ENCODE assay signal across 30 cellular contexts in the genomic region with DNA sequence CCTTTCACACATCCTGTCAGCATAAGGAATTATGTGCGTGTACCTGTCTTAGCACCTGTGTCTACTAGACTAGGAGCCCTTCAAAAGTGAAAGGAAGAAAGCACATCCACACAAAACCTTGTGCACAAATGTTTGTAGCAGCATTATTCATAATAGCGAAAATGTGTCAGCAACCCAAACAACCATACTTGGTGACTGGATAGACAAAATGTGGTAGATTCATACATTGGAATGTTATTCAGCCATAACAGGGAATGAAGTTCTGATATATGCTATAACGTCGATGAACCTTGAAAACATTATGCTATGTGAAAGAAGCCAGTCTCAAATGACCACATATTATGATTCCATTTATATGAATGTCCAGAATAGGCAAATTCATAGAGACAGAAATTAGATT. TPM values are rescaled to one million over a fixed set of nuclear protein-coding genes. Genes with fewer than 3 reads are reported as not detected.
A peak's percentile ranks its signal among the peaks of the same experiment; 100 is the strongest.
DNase-seq lines count a peak whose midpoint lies in the region; ATAC-seq and TF ChIP-seq lines count a peak whose summit lies in the region.
"Had no signal": no experiment of that assay in that cellular context is flagged by ENCODE, and none has a peak within 500 bp of the region (broad histone marks: within the 10 kb centered on the region; RNA-seq: fewer than 3 reads in every experiment).

No MANE protein-coding gene starts in this region.

- H3K9ac ChIP-seq in IMR-90 (ENCODE audit: low read depth, low read length) (no peak overlapping the region), endodermal cell (ENCODE audit: extremely low read depth, low read length, poor library complexity, severe bottlenecking) (no peak overlapping the region)

- no peak overlapping the region for H3K18ac ChIP-seq in IMR-90 (ENCODE audit: low read depth, low read length)

- TF ChIP-seq EP300 in stomach (IDR thresholded peaks at IDR 0.05) = no peak

- TF ChIP-seq CTCF in AG10803 (conservative IDR thresholded peaks at IDR 0.05; ENCODE audit: low read length) (no peak), IMR-90 (conservative IDR thresholded peaks at IDR 0.05; ENCODE audit: low read depth, low read length) (no peak), endodermal cell (conservative IDR thresholded peaks at IDR 0.05) (no peak), stomach (IDR thresholded peaks at IDR 0.05) (no peak)

- WGBS in IMR-90 (ENCODE audit: extremely low coverage in 2 of 2, insufficient read length in 1 of 2), 2 experiments = no CpG with 5 or more reads among the region's 4 CpGs
- 66 to 88% methylated on average over 1 to 4 of the region's 4 CpGs for WGBS in endodermal cell (ENCODE audit: insufficient coverage in 1 of 2, insufficient read length in 1 of 2), 2 experiments
- WGBS in stomach, 5 donors = 58 to 77% (median 68%) methylated on average over 4 of the region's 4 CpGs

- no peak overlapping the region for H2BK15ac ChIP-seq in IMR-90 (ENCODE audit: low read depth, low read length)

- H3K27me3 Mint-ChIP-seq in endodermal cell (ENCODE audit: insufficient read depth) = no peaks in the 10 kb centered on the region
- H3K27me3 Mint-ChIP-seq: stimulated activated naive CD8-positive, alpha-beta T cell treated with anti-CD3 and anti-CD28 coated beads, Interleukin-15, amount 100 ng/mL, for 72 hours had no signal

- H3K4me1 ChIP-seq in IMR-90 (ENCODE audit: control insufficient read depth, insufficient read depth, low read length) = peaks cover 7% of the 10 kb centered on the region
- H3K4me1 ChIP-seq in endodermal cell (ENCODE audit: control insufficient read depth, insufficient read depth, low read length) = no peaks in the 10 kb centered on the region
- H3K4me1 ChIP-seq in stomach = peaks cover 4 to 14% (median 12%) of the 10 kb centered on the region in 4 donors
- H3K4me1 ChIP-seq: adrenal gland had no signal

- H3K9me1 ChIP-seq in IMR-90 (ENCODE audit: insufficient read depth, low read length) = peaks cover 3% of the 10 kb centered on the region; the same call in 1 of the 2 replicates

- dilution Hi-C loops in IMR-90 (cut with HindIII; ENCODE audit: low sequenced_read_pairs, unreplicated experiment) = no loop called here

- no peak overlapping the region for H3K56ac ChIP-seq in IMR-90 (ENCODE audit: extremely low read depth, insufficient read depth, low read length)

- H2BK5ac ChIP-seq in IMR-90 (ENCODE audit: low read depth, low read length, poor library complexity, severe bottlenecking) = no peak overlapping the region

- H3K4ac ChIP-seq in IMR-90 (ENCODE audit: low read depth, low read length) = no peak overlapping the region

- no peak overlapping the region for H2BK20ac ChIP-seq in IMR-90 (ENCODE audit: low read depth, low read length)

- H3K14ac ChIP-seq in IMR-90 (replicated peaks; ENCODE audit: low read depth, low read length) = no peak overlapping the region

- no peak overlapping the region for H2AK5ac ChIP-seq in IMR-90 (ENCODE audit: low read depth, low read length)

- in situ Hi-C loops in IMR-90 (cut with MboI; ENCODE audit: low sequenced_read_pairs) = no loop called here

- H2AFZ ChIP-seq in IMR-90 (replicated peaks; ENCODE audit: low read length, poor library complexity) = no peak overlapping the region
- H2AFZ ChIP-seq: PC-9 had no signal

- BruUV-seq in IMR-90 (replicated peaks; lab: Mats Ljungman, UMichigan) = no TSS peak

- H2BK120ac ChIP-seq in IMR-90 (ENCODE audit: low read depth, low read length) = no peak overlapping the region

- intact Hi-C loops in IMR-90 (cut with micrococcal nuclease) (no loop called here), stomach (cut with DNase I; ENCODE audit: low total_unique reads) (no loop called here)

- H3K4me3 ChIP-seq in AG10803 (ENCODE audit: low read length) (no peak overlapping the region), IMR-90 (ENCODE audit: insufficient read depth, low read depth, low read length) (no peak overlapping the region; the same call in 1 of the 2 replicates), endodermal cell (ENCODE audit: low read length) (no peak overlapping the region), stomach (no peak overlapping the region)
- H3K4me3 ChIP-seq: adrenal gland, PC-9, skin epidermis, thyroid gland had no signal

- H3K27me3 ChIP-seq in IMR-90 (ENCODE audit: control insufficient read depth, insufficient read depth, low read length) (no peaks in the 10 kb centered on the region), endodermal cell (ENCODE audit: control insufficient read depth, insufficient read depth, low read length, poor library complexity, severe bottlenecking) (no peaks in the 10 kb centered on the region), stomach (no peaks in the 10 kb centered on the region)
- H3K27me3 ChIP-seq: adrenal gland, thyroid gland had no signal

- no peak for TF ChIP-seq RAD21 in IMR-90 (IDR thresholded peaks at IDR 0.05; ENCODE audit: low read length)

- H3K79me1 ChIP-seq in IMR-90 (ENCODE audit: low read depth in 1 of 2, low read length in 2 of 2) = no peaks in the 10 kb centered on the region

- H4K91ac ChIP-seq in IMR-90 (ENCODE audit: insufficient read depth, low read depth, low read length) = no peak overlapping the region

- no peak overlapping the region for H3K23ac ChIP-seq in IMR-90 (ENCODE audit: low read depth, low read length)

- no peak overlapping the region for H4K8ac ChIP-seq in IMR-90 (ENCODE audit: low read depth in 2 of 2, low read length in 2 of 2)

- H3K9me3 ChIP-seq in IMR-90 (ENCODE audit: control insufficient read depth, insufficient read depth, low read length) (no peaks in the 10 kb centered on the region), endodermal cell (ENCODE audit: control insufficient read depth, low read length) (no peaks in the 10 kb centered on the region), stomach (no peaks in the 10 kb centered on the region)
- H3K9me3 ChIP-seq: adrenal gland, Caco-2, thyroid gland had no signal

- H3K36me3 Mint-ChIP-seq in endodermal cell (ENCODE audit: low read depth) = peaks cover 5% of the 10 kb centered on the region
- H3K36me3 Mint-ChIP-seq: activated CD8-positive, alpha-beta memory T cell treated with anti-CD3 and anti-CD28 coated beads, Interleukin-2, amount 10 ng/mL, durations not matched to agents 7 days and 5 days; naive B cell had no signal

- peak overlapping the region; percentile 75; the same call in 1 of the 2 replicates for H3K4me2 ChIP-seq in IMR-90 (ENCODE audit: low read depth, low read length)
- H3K4me2 ChIP-seq: PC-9 had no signal

- no peak overlapping the region for H2AK9ac ChIP-seq in IMR-90 (replicated peaks; ENCODE audit: low read depth, low read length, poor library complexity)

- CTCF ChIA-PET in IMR-90 (lab: Yijun Ruan, JAX) = interaction anchor here (1.0 kb wide), 1 partner anchor 15 kb away, joined by 3 read pairs; no protein-coding TSS in a partner anchor

- peaks cover 33% of the 10 kb centered on the region for H3K4me1 Mint-ChIP-seq in endodermal cell
- H3K4me1 Mint-ChIP-seq: activated CD8-positive, alpha-beta memory T cell treated with anti-CD3 and anti-CD28 coated beads, Interleukin-2, amount 10 ng/mL, durations not matched to agents 7 days and 5 days; naive B cell; stimulated activated naive CD8-positive, alpha-beta T cell treated with anti-CD3 and anti-CD28 coated beads, Interleukin-15, amount 100 ng/mL, for 72 hours had no signal

- peaks cover 5% of the 10 kb centered on the region for H3K9me3 Mint-ChIP-seq in endodermal cell
- H3K9me3 Mint-ChIP-seq: stimulated activated naive CD8-positive, alpha-beta T cell treated with anti-CD3 and anti-CD28 coated beads, Interleukin-15, amount 100 ng/mL, for 72 hours had no signal

- POLR2A ChIA-PET in IMR-90 (lab: Charles Lee; ENCODE audit: unreplicated experiment) = no interaction called here

- ATAC-seq in IMR-90 (ENCODE audit: low read depth) (peak; percentile 79), HG02970 (IDR thresholded peaks at IDR 0.05; ENCODE audit: low FRiP score, unreplicated experiment) (no peak)
- ATAC-seq: activated CD8-positive, alpha-beta memory T cell treated with anti-CD3 and anti-CD28 coated beads, Interleukin-2, amount 10 ng/mL, durations not matched to agents 7 days and 5 days; stimulated activated naive CD8-positive, alpha-beta T cell treated with anti-CD3 and anti-CD28 coated beads, Interleukin-15, amount 100 ng/mL, for 72 hours had no signal

- H3K27ac ChIP-seq in IMR-90 (ENCODE audit: insufficient read depth, low read length) (no peak overlapping the region), endodermal cell (ENCODE audit: low read depth, low read length) (no peak overlapping the region), stomach (no peak overlapping the region)
- H3K27ac ChIP-seq: adrenal gland, PC-9, skin epidermis, thyroid gland, WERI-Rb-1 had no signal

- H3K4me3 Mint-ChIP-seq in endodermal cell = no peak overlapping the region
- H3K4me3 Mint-ChIP-seq: activated CD8-positive, alpha-beta memory T cell treated with anti-CD3 and anti-CD28 coated beads, Interleukin-2, amount 10 ng/mL, durations not matched to agents 7 days and 5 days; mesothelial cell of epicardium; naive B cell; stimulated activated naive CD8-positive, alpha-beta T cell treated with anti-CD3 and anti-CD28 coated beads, Interleukin-15, amount 100 ng/mL, for 72 hours had no signal

- TF ChIP-seq POLR2A in IMR-90 (IDR thresholded peaks at IDR 0.05; ENCODE audit: low read depth, low read length) = no peak
- TF ChIP-seq POLR2A in stomach (IDR thresholded peaks at IDR 0.05) = no peak

- DNase-seq in AG10803 (ENCODE audit: low read depth) (peak; percentile 12), IMR-90 (peak; percentile 66), endodermal cell (no peak), kidney tubule cell (ENCODE audit: low spot score) (peak; percentile 35), NCI-H2029 (lab: John Stamatoyannopoulos, UW) (no peak), stomach (no peak), DMS53 treated with DMSO at 0.1 percent for 48 hours (lab: John Stamatoyannopoulos, UW; ENCODE audit: unreplicated experiment) (no peak)
- DNase-seq: activated CD4-positive, alpha-beta T cell treated with anti-CD3 and anti-CD28 coated beads, Interleukin-2, amount 50 U/mL, for 1 hour; activated CD8-positive, alpha-beta memory T cell treated with anti-CD3 and anti-CD28 coated beads, Interleukin-2, amount 10 ng/mL, durations not matched to agents 7 days and 5 days; activated naive CD4-positive, alpha-beta T cell treated with Interleukin-2 at 50 U/mL for 16 hours; adrenal gland; C1 segment of cervical spinal cord; Caco-2; DMS79; effector CD4-positive, alpha-beta T cell; Kasumi-1; naive B cell; NCI-H1694; NCI-H2171 treated with DMSO at 0.1 percent for 48 hours; NCI-H524; nucleus accumbens; PC-9; SHP77 treated with DMSO at 0.1 percent for 48 hours; stimulated activated naive CD8-positive, alpha-beta T cell treated with anti-CD3 and anti-CD28 coated beads, Interleukin-15, amount 100 ng/mL, for 72 hours; T-helper 9 cell; thyroid gland; WERI-Rb-1 had no signal

- H3K36me3 ChIP-seq in IMR-90 (ENCODE audit: control insufficient read depth, insufficient read depth, low read length) = no peaks in the 10 kb centered on the region
- H3K36me3 ChIP-seq in endodermal cell (ENCODE audit: control insufficient read depth, insufficient read depth, low read length) = no peaks in the 10 kb centered on the region
- H3K36me3 ChIP-seq in stomach = no peaks in the 10 kb centered on the region
- H3K36me3 ChIP-seq: adrenal gland, thyroid gland, WERI-Rb-1 had no signal

- H4K5ac ChIP-seq in IMR-90 (ENCODE audit: low read depth, low read length) = no peak overlapping the region

- peak overlapping the region; percentile 69 for H3K27ac Mint-ChIP-seq in endodermal cell
- H3K27ac Mint-ChIP-seq: activated CD8-positive, alpha-beta memory T cell treated with anti-CD3 and anti-CD28 coated beads, Interleukin-2, amount 10 ng/mL, durations not matched to agents 7 days and 5 days; mesothelial cell of epicardium; naive B cell; stimulated activated naive CD8-positive, alpha-beta T cell treated with anti-CD3 and anti-CD28 coated beads, Interleukin-15, amount 100 ng/mL, for 72 hours had no signal

- H4K20me1 ChIP-seq in IMR-90 (ENCODE audit: insufficient read depth, low read length) = no peaks in the 10 kb centered on the region; the same call in 1 of the 2 replicates

RNA-seq across cellular contexts. Expression of a gene that starts 57.8 kb away (rescaled TPM):
- total RNA-seq in IMR-90 (2012; rRNA removed) (41.9 and 47.3 TPM in 2 replicates), endodermal cell (100 to 1,000 TPM; 193 to 273 TPM), stomach (100 to 1,000 TPM in 4 of 5 donors, 10 to 100 TPM in 1; 54.5 to 211 (median 180) TPM)
- polyA plus RNA-seq in IMR-90 (2012; rRNA removed) (70.3 and 77.4 TPM in 2 replicates), stomach (10 to 100 TPM; 15.0 to 19.4 (median 19.2) TPM)
- 55.0 and 59.6 TPM in 2 replicates for polyA plus RNA-seq in IMR-90 (2012; cell fraction: cytosol; rRNA removed)
- polyA plus RNA-seq in IMR-90 (2012; cell fraction: nucleus; rRNA removed; ENCODE audit: low replicate concordance) = 78.4 and 111 TPM in 2 replicates
- 115 TPM for polyA plus RNA-seq in endodermal cell (2013, experiment 1 of 2)
- polyA plus RNA-seq in endodermal cell (2013, experiment 2 of 2) = 107 TPM

Comparison
In these comparisons a context has a peak if more than half of its experiments do, and no peak if none do; other contexts are left out.
1. DNase-seq: peak in AG10803 (single experiment), IMR-90 (single experiment) and kidney tubule cell (single experiment); none in endodermal cell (single experiment), NCI-H2029 (single experiment), stomach (single experiment) and DMS53 treated with DMSO at 0.1 percent for 48 hours (single experiment).